10 cellular contexts compared by ENCODE assay signal in the genomic region with DNA sequence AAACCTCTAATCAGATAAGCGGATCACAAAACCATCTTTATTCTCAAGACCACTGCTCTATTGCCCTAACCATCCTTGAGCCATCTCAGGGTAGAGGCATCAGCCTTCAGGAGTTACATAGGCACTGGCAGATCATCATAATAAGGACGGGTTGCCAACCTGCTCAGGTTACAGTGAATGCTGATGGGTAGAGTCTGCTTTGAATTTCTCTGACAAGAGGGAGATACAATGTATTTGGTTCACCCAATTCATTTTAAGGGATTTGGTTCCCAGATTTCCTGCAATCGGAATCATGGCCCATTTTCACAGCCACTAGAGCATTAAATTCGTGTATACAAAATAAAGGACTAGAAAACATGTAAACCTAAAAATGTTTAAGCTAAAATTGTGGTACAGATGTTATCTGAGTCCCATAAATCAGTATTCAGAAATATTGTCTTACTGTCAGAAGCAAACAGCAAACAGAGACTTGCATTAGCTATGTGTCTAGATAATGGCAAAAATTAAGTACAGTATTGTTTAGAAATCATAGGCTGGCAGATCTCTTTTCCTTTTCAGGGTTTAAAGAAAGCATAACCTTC. TPM values are rescaled to one million over a fixed set of nuclear protein-coding genes. Genes with fewer than 3 reads are reported as not detected.
DNase-seq lines count a peak whose midpoint lies in the region; ATAC-seq, FAIRE-seq and TF ChIP-seq lines count a peak whose summit lies in the region.
"Had no signal": no experiment of that assay in that cellular context is flagged by ENCODE, and none has a peak within 500 bp of the region (broad histone marks: within the 10 kb centered on the region; RNA-seq: fewer than 3 reads in every experiment).

No MANE protein-coding gene starts in this region.

- no peaks in the 10 kb centered on the region for H3K36me3 ChIP-seq in OCI-LY3 (replicated peaks; ENCODE audit: low read depth, low read length)
- no peaks in the 10 kb centered on the region for H3K36me3 ChIP-seq in upper lobe of left lung
- H3K36me3 ChIP-seq in kidney (ENCODE audit: control insufficient read depth in 1 of 2, insufficient read depth in 2 of 2, low read length in 2 of 2) = no peaks in the 10 kb centered on the region
- H3K36me3 ChIP-seq: transverse colon had no signal

- H3K4me3 Mint-ChIP-seq in activated CD8-positive, alpha-beta memory T cell treated with anti-CD3 and anti-CD28 coated beads, Interleukin-2, amount 10 ng/mL, durations not matched to agents 7 days and 5 days = no peak overlapping the region
- H3K4me3 Mint-ChIP-seq: activated CD4-positive, alpha-beta memory T cell treated with anti-CD3 and anti-CD28 coated beads for 36 hours had no signal

- DNase-seq in activated CD8-positive, alpha-beta memory T cell treated with anti-CD3 and anti-CD28 coated beads, Interleukin-2, amount 10 ng/mL, durations not matched to agents 7 days and 5 days = no peak
- DNase-seq in activated CD8-positive, alpha-beta memory T cell treated with anti-CD3 and anti-CD28 coated beads, Interleukin-2, amount 50 U/mL, for 48 hours = no peak
- peak; percentile 3 for DNase-seq in kidney tubule cell (ENCODE audit: low spot score)
- no peak for DNase-seq in upper lobe of left lung
- no peak for DNase-seq in kidney
- DNase-seq in central memory CD4-positive, alpha-beta T cell = no peak

- H3K4me1 ChIP-seq in OCI-LY3 (ENCODE audit: low read length) (peaks cover 65% of the 10 kb centered on the region), upper lobe of left lung (peaks cover 14 to 30% (median 22%) of the 10 kb centered on the region in 4 donors), kidney (ENCODE audit: control insufficient read depth in 1 of 2, insufficient read depth in 1 of 2, low read depth in 1 of 2, low read length in 2 of 2) (peaks cover 0 to 2% of the 10 kb centered on the region in 2 donors)

- H3K9me3 ChIP-seq in OCI-LY3 (ENCODE audit: insufficient read depth, low read length) (no peaks in the 10 kb centered on the region), upper lobe of left lung (no peaks in the 10 kb centered on the region), kidney (ENCODE audit: control insufficient read depth in 1 of 2, low read length in 2 of 2) (no peaks in the 10 kb centered on the region)
- H3K9me3 ChIP-seq: transverse colon had no signal

- TF ChIP-seq CTCF in OCI-LY3 (IDR thresholded peaks at IDR 0.05; ENCODE audit: low read depth, low read length) (no peak), upper lobe of left lung (IDR thresholded peaks at IDR 0.05) (no peak), kidney (IDR thresholded peaks at IDR 0.05; ENCODE audit: borderline replicate concordance, extremely low read depth, insufficient read depth) (no peak)

- H4K20me1 ChIP-seq in OCI-LY3 (ENCODE audit: insufficient read depth, low read length) = no peaks in the 10 kb centered on the region

- H3K9me3 Mint-ChIP-seq in activated CD8-positive, alpha-beta memory T cell treated with anti-CD3 and anti-CD28 coated beads, Interleukin-2, amount 10 ng/mL, durations not matched to agents 7 days and 5 days (ENCODE audit: low read depth) = no peaks in the 10 kb centered on the region

- TF ChIP-seq EP300 in upper lobe of left lung (IDR thresholded peaks at IDR 0.05) = no peak

- intact Hi-C loops in kidney (cut with DNase I) = no loop called here

- CTCF ChIA-PET in activated CD8-positive, alpha-beta memory T cell treated with anti-CD3 and anti-CD28 coated beads, Interleukin-2, amount 10 ng/mL, durations not matched to agents 7 days and 5 days (lab: Charles Lee) = interaction anchor here (0.7 to 7.2 kb wide), 60 partner anchors 9 to 648 kb away, joined by 3 to 111 read pairs (median 5); a partner anchor contains a TSS

- no peak for FAIRE-seq in kidney (lab: Jason Lieb, UNC)

- H3K4me3 ChIP-seq in OCI-LY3 (ENCODE audit: low read length) = no peak overlapping the region
- H3K4me3 ChIP-seq in upper lobe of left lung = no peak overlapping the region
- H3K4me3 ChIP-seq in kidney (ENCODE audit: low read length in 2 of 2) = peak overlapping the region in 1 of 2 donors; percentile 19
- H3K4me3 ChIP-seq: transverse colon had no signal

- no peaks in the 10 kb centered on the region for H3K79me2 ChIP-seq in OCI-LY3 (ENCODE audit: low read length)

- peak overlapping the region; percentile 88 for H3K27ac ChIP-seq in OCI-LY3 (ENCODE audit: low read length)
- H3K27ac ChIP-seq in upper lobe of left lung = peak overlapping the region; percentile 50 to 77 (median 65)
- H3K27ac ChIP-seq in kidney (ENCODE audit: low read depth in 2 of 2, low read length in 2 of 2) = no peak overlapping the region
- H3K27ac ChIP-seq: transverse colon had no signal

- peak overlapping the region; percentile 6; the same call in 1 of the 2 replicates for H2AFZ ChIP-seq in OCI-LY3 (ENCODE audit: low read depth, low read length)

- H3K27me3 ChIP-seq in OCI-LY3 (ENCODE audit: low read depth, low read length) (no peaks in the 10 kb centered on the region), upper lobe of left lung (no peaks in the 10 kb centered on the region)
- H3K27me3 ChIP-seq: transverse colon had no signal

- H3K27ac Mint-ChIP-seq in activated CD8-positive, alpha-beta memory T cell treated with anti-CD3 and anti-CD28 coated beads, Interleukin-2, amount 10 ng/mL, durations not matched to agents 7 days and 5 days = peak overlapping the region; percentile 6
- H3K27ac Mint-ChIP-seq: activated CD4-positive, alpha-beta memory T cell treated with anti-CD3 and anti-CD28 coated beads for 36 hours had no signal

- no peak for TF ChIP-seq POLR2A in upper lobe of left lung (IDR thresholded peaks at IDR 0.05)

- H3K27me3 Mint-ChIP-seq in activated CD8-positive, alpha-beta memory T cell treated with anti-CD3 and anti-CD28 coated beads, Interleukin-2, amount 10 ng/mL, durations not matched to agents 7 days and 5 days = no peaks in the 10 kb centered on the region
- H3K27me3 Mint-ChIP-seq: activated CD4-positive, alpha-beta memory T cell treated with anti-CD3 and anti-CD28 coated beads for 36 hours had no signal

- ATAC-seq in activated CD8-positive, alpha-beta memory T cell treated with anti-CD3 and anti-CD28 coated beads, Interleukin-2, amount 10 ng/mL, durations not matched to agents 7 days and 5 days = no peak
- no peak for ATAC-seq in upper lobe of left lung (ENCODE audit: low FRiP score in 2 of 2)
- no peak for ATAC-seq in GM19463 (IDR thresholded peaks at IDR 0.05; ENCODE audit: unreplicated experiment)

- H3K4me1 Mint-ChIP-seq in activated CD8-positive, alpha-beta memory T cell treated with anti-CD3 and anti-CD28 coated beads, Interleukin-2, amount 10 ng/mL, durations not matched to agents 7 days and 5 days = peaks cover 13% of the 10 kb centered on the region

- no peaks in the 10 kb centered on the region for H3K36me3 Mint-ChIP-seq in activated CD8-positive, alpha-beta memory T cell treated with anti-CD3 and anti-CD28 coated beads, Interleukin-2, amount 10 ng/mL, durations not matched to agents 7 days and 5 days
- H3K36me3 Mint-ChIP-seq: activated CD4-positive, alpha-beta memory T cell treated with anti-CD3 and anti-CD28 coated beads for 36 hours had no signal

- peak overlapping the region; percentile 71 for H3K9ac ChIP-seq in OCI-LY3 (ENCODE audit: low read length)
- H3K9ac ChIP-seq in kidney (ENCODE audit: low read length in 2 of 2) = peak overlapping the region in 1 of 2 donors; percentile 37

- WGBS in upper lobe of left lung, 2 donors = 71 to 75% methylated on average over 4 of the region's 4 CpGs

- H3K4me2 ChIP-seq in OCI-LY3 (ENCODE audit: low read length) = peak overlapping the region; percentile 47

RNA-seq across cellular contexts. Expression of a gene that starts 41.9 kb away (rescaled TPM):
- total RNA-seq in activated CD8-positive, alpha-beta memory T cell treated with anti-CD3 and anti-CD28 coated beads, Interleukin-2, amount 10 ng/mL, durations not matched to agents 7 days and 5 days = 1 to 10 TPM in 1 of 2 experiments, under 1 TPM in 1; 0.70 to 1.7 TPM
- total RNA-seq in upper lobe of left lung (10 to 100 TPM in 1 of 6 donors, 1 to 10 TPM in 5; 3.0 to 12.9 (median 6.0) TPM), kidney (3.7 TPM)
- polyA plus RNA-seq in kidney (ENCODE audit: insufficient read depth, low read depth, low replicate concordance) = 2.7 TPM

Comparison
In these comparisons a context has a peak if more than half of its experiments do, and no peak if none do; other contexts are left out.
1. H3K27ac ChIP-seq: peak in OCI-LY3 (single experiment) and upper lobe of left lung (4 of 4); none in kidney (0 of 2).